12 cellular contexts compared by ENCODE assay signal in genomic region chr17:35541434-35541833, GRCh38. TPM values are rescaled to one million over a fixed set of nuclear protein-coding genes. Genes with fewer than 3 reads are reported as not detected.
A peak's percentile ranks its signal among the peaks of the same experiment; 100 is the strongest.
DNase-seq lines count a peak whose midpoint lies in the region; ATAC-seq and TF ChIP-seq lines count a peak whose summit lies in the region.
"Had no signal": no experiment of that assay in that cellular context is flagged by ENCODE, and none has a peak within 500 bp of the region (broad histone marks: within the 10 kb centered on the region; RNA-seq: fewer than 3 reads in every experiment).

No MANE protein-coding gene starts in this region.

- H3K9me3 ChIP-seq in heart left ventricle: no peaks in the 10 kb centered on the region
- H3K9me3 ChIP-seq in left lung: no peaks in the 10 kb centered on the region
- H3K9me3 ChIP-seq in transverse colon: no peaks in the 10 kb centered on the region
- H3K9me3 ChIP-seq: body of pancreas, HAP-1 had no signal

- DNase-seq in heart left ventricle (no peak), Right ventricle myocardium inferior (ENCODE audit: missing footprints) (no peak), left lung (no peak), transverse colon (no peak), OCI-M1 (lab: John Stamatoyannopoulos, UW) (no peak)
- DNase-seq: body of pancreas, NCI-H69 had no signal

- no peak for ATAC-seq in heart left ventricle
- ATAC-seq in Right ventricle myocardium inferior: no peak
- no peak for ATAC-seq in left lung
- ATAC-seq in activated CD4-positive, CD25-positive, alpha-beta regulatory T cell treated with anti-CD3 and anti-CD28 coated beads, Interleukin-2, amount 50 U/mL, for 24 hours: no peak
- ATAC-seq in HG03039 (IDR thresholded peaks at IDR 0.05; ENCODE audit: unreplicated experiment): no peak
- ATAC-seq: body of pancreas had no signal

- TF ChIP-seq POLR2A in heart left ventricle (IDR thresholded peaks at IDR 0.05): no peak
- no peak for TF ChIP-seq POLR2A in transverse colon (IDR thresholded peaks at IDR 0.05)

- no peak for TF ChIP-seq EP300 in transverse colon (IDR thresholded peaks at IDR 0.05; ENCODE audit: low read depth)

- H3K27ac ChIP-seq in heart left ventricle (peak overlapping the region; percentile 50 to 93 (median 60)), left lung (peak overlapping the region; percentile 78 to 91), transverse colon (peak overlapping the region; percentile 52 to 79 (median 69))
- H3K27ac ChIP-seq: hepatocyte had no signal

- H3K27me3 ChIP-seq in heart left ventricle (no peaks in the 10 kb centered on the region), left lung (no peaks in the 10 kb centered on the region), transverse colon (peaks cover 3% of the 10 kb centered on the region)
- H3K27me3 ChIP-seq: body of pancreas had no signal

- H3K36me3 ChIP-seq in heart left ventricle (no peaks in the 10 kb centered on the region), left lung (no peaks in the 10 kb centered on the region), transverse colon (no peaks in the 10 kb centered on the region)
- H3K36me3 ChIP-seq: HAP-1 had no signal

- in situ Hi-C loops in transverse colon (cut with MboI; ENCODE audit: low pct_ligation_motif_present in 1 of 4, low pct_unique_long_range_greater_than_20kb in 1 of 4, low sequenced_read_pairs in 3 of 4): loop anchor here in 3 of 4 donors (25.0 kb wide), 3 partner anchors 229 to 1129 kb away; no protein-coding TSS in a partner anchor

- no peak for TF ChIP-seq CTCF in heart left ventricle (IDR thresholded peaks at IDR 0.05)
- TF ChIP-seq CTCF in WI38 (IDR thresholded peaks at IDR 0.05; ENCODE audit: low read depth, low read length): no peak
- TF ChIP-seq CTCF in left lung (IDR thresholded peaks at IDR 0.05): no peak
- TF ChIP-seq CTCF in transverse colon (IDR thresholded peaks at IDR 0.05): no peak

- peak overlapping the region in 8 of 12 donors; percentile 32 to 57 (median 46) for H3K4me3 ChIP-seq in heart left ventricle
- H3K4me3 ChIP-seq in WI38 (ENCODE audit: low read depth, low read length): peak overlapping the region; percentile 54
- H3K4me3 ChIP-seq in left lung: peak overlapping the region; percentile 18 to 40
- peak overlapping the region in 3 of 4 donors; percentile 19 to 46 (median 24) for H3K4me3 ChIP-seq in transverse colon
- H3K4me3 ChIP-seq: body of pancreas, HAP-1, hepatocyte had no signal

- intact Hi-C loops in heart left ventricle (cut with DNase I): loop anchor here in 3 of 10 donors (5.0 kb wide), 3 partner anchors 164 to 999 kb away; no protein-coding TSS in a partner anchor
- intact Hi-C loops in Right ventricle myocardium inferior (cut with DNase I): no loop called here
- intact Hi-C loops in left lung (cut with DNase I): no loop called here
- intact Hi-C loops in transverse colon (cut with DNase I; ENCODE audit: low total_unique reads): no loop called here

- WGBS in heart left ventricle, 4 donors: 62 to 76% (median 64%) methylated on average over 1 of the region's 1 CpG
- 18 to 22% methylated on average over 1 of the region's 1 CpG for WGBS in transverse colon (ENCODE audit: low coverage in 1 of 2), 2 donors

- H3K4me1 ChIP-seq in heart left ventricle (peaks cover 0 to 54% (median 32%) of the 10 kb centered on the region in 12 donors), left lung (peaks cover 15 to 75% of the 10 kb centered on the region in 2 donors), transverse colon (peaks cover 0 to 36% (median 6%) of the 10 kb centered on the region in 4 donors)
- H3K4me1 ChIP-seq: HAP-1 had no signal

RNA-seq across cellular contexts. Expression of gene SLFN12L, which starts 4.0 kb away (rescaled TPM):
- total RNA-seq in heart left ventricle (1 to 10 TPM in 4 of 9 donors, under 1 TPM in 5; 0.25 to 7.3 (median 0.60) TPM), Right ventricle myocardium inferior (0.32 TPM), left lung (1 to 10 TPM; 2.1 to 4.0 TPM), transverse colon (1 to 10 TPM; 1.4 to 6.2 (median 3.1) TPM)
- polyA plus RNA-seq in heart left ventricle: under 1 TPM; 0.14 to 0.69 TPM
- polyA plus RNA-seq: hepatocyte had no signal

RNA-seq across cellular contexts. Expression of gene SLFN14, which starts 19.2 kb away (rescaled TPM):
- total RNA-seq in heart left ventricle (under 1 TPM in 1 of 9 donors, not detected in 8; 0.31 TPM), Right ventricle myocardium inferior (not detected), left lung (under 1 TPM; 0.21 to 0.26 TPM), transverse colon (not detected)
- polyA plus RNA-seq in heart left ventricle: not detected
- total RNA-seq: body of pancreas, hepatocyte had no signal
- polyA plus RNA-seq: hepatocyte had no signal

RNA-seq across cellular contexts. Expression of gene PEX12, which starts 36.9 kb away (rescaled TPM):
- total RNA-seq in heart left ventricle (10 to 100 TPM in 2 of 9 donors, 1 to 10 TPM in 7; 6.6 to 10.8 (median 8.8) TPM), Right ventricle myocardium inferior (7.0 TPM), left lung (1 to 10 TPM; 5.9 to 6.4 TPM), transverse colon (1 to 10 TPM in 2 of 4 donors, under 1 TPM in 1, not detected in 1; 0.75 to 5.2 (median 3.0) TPM)
- polyA plus RNA-seq in heart left ventricle: 1 to 10 TPM; 2.6 to 5.3 TPM

RNA-seq across cellular contexts. Expression of gene AP2B1, which starts 45.7 kb away (rescaled TPM):
- total RNA-seq in heart left ventricle: 100 to 1,000 TPM in 7 of 9 donors, 10 to 100 TPM in 2; 67.1 to 166 (median 123) TPM
- polyA plus RNA-seq in heart left ventricle: 10 to 100 TPM; 25.0 to 66.0 TPM
- 117 TPM for total RNA-seq in Right ventricle myocardium inferior
- 100 to 1,000 TPM; 173 to 195 TPM for total RNA-seq in left lung
- total RNA-seq in transverse colon: 100 to 1,000 TPM in 1 of 4 donors, 10 to 100 TPM in 3; 32.2 to 102 (median 60.1) TPM
